Comparison of ENCODE assay signal across 15 cellular contexts in genomic region chr9:123678878-123679329, GRCh38.
DNase-seq lines count a peak whose midpoint lies in the region; ATAC-seq and TF ChIP-seq lines count a peak whose summit lies in the region.
"Had no signal": no experiment of that assay in that cellular context is flagged by ENCODE, and none has a peak within 500 bp of the region (broad histone marks: within the 10 kb centered on the region; RNA-seq: fewer than 3 reads in every experiment).

No MANE protein-coding gene starts in this region.

- H3F3A ChIP-seq in SU-DHL-6 (ENCODE audit: insufficient read depth): peaks cover 8% of the 10 kb centered on the region; the same call in 1 of the 2 replicates

- peak overlapping the region; percentile 3 for H3K4me3 ChIP-seq in SU-DHL-6 (ENCODE audit: insufficient read depth, low read length, poor library complexity, severe bottlenecking)
- H3K4me3 ChIP-seq: mucosa of descending colon, right atrium auricular region had no signal

- H3K4me3 Mint-ChIP-seq in memory B cell: peak overlapping the region; percentile 68
- H3K4me3 Mint-ChIP-seq: activated naive CD4-positive, alpha-beta T cell treated with anti-CD3 and anti-CD28 coated beads, Interleukin-2, amount 50 U/mL, for 24 hours; dendritic cell treated with granulocyte-macrophage colony-stimulating factor and Interleukin-4, amounts not matched to agents 40 ng/mL and 50 ng/mL, for 4 days had no signal

- peak; percentile 20 for DNase-seq in AG08396 (ENCODE audit: low spot score)
- peak; percentile 57 for DNase-seq in HCEC 1CT
- no peak for DNase-seq in memory B cell (ENCODE audit: low spot score in 2 of 2)
- DNase-seq in NCI-H2171 (lab: John Stamatoyannopoulos, UW): no peak
- no peak for DNase-seq in activated CD8-positive, alpha-beta memory T cell treated with anti-CD3 and anti-CD28 coated beads, Interleukin-2, amount 50 U/mL, for 4 hours
- no peak for DNase-seq in cerebellar nuclear complex (lab: John Stamatoyannopoulos, UW)
- DNase-seq: GF-D8; stimulated activated CD4-positive, alpha-beta T cell treated with anti-CD3 and anti-CD28 coated beads, Interleukin-4, amount 100 ng/mL, for 4 hours; stimulated activated naive CD4-positive, alpha-beta T cell treated with Interleukin-2 at 50 U/mL for 16 hours had no signal

- H3K27ac Mint-ChIP-seq in memory B cell: peak overlapping the region; percentile 83
- H3K27ac Mint-ChIP-seq: activated naive CD4-positive, alpha-beta T cell treated with anti-CD3 and anti-CD28 coated beads, Interleukin-2, amount 50 U/mL, for 24 hours had no signal

- H4K20me1 ChIP-seq in SU-DHL-6 (ENCODE audit: low read depth, low read length): no peaks in the 10 kb centered on the region

- H3K9me2 ChIP-seq in SU-DHL-6 (replicated peaks; ENCODE audit: insufficient read depth, low read length): no peaks in the 10 kb centered on the region

- H3K36me3 Mint-ChIP-seq in memory B cell: peaks cover 11% of the 10 kb centered on the region

- H3K36me3 ChIP-seq in SU-DHL-6 (ENCODE audit: low read length): no peaks in the 10 kb centered on the region
- H3K36me3 ChIP-seq: right atrium auricular region had no signal

- no peaks in the 10 kb centered on the region for H3K27me3 Mint-ChIP-seq in memory B cell
- H3K27me3 Mint-ChIP-seq: activated naive CD4-positive, alpha-beta T cell treated with anti-CD3 and anti-CD28 coated beads, Interleukin-2, amount 50 U/mL, for 24 hours; dendritic cell treated with granulocyte-macrophage colony-stimulating factor and Interleukin-4, amounts not matched to agents 40 ng/mL and 50 ng/mL, for 4 days had no signal

- no peaks in the 10 kb centered on the region for H3K9me3 ChIP-seq in SU-DHL-6 (ENCODE audit: insufficient read depth, low read length)
- H3K9me3 ChIP-seq: mucosa of descending colon, right atrium auricular region had no signal

- H3K9ac ChIP-seq in SU-DHL-6 (ENCODE audit: low read length): peak overlapping the region; percentile 24

- peak; percentile 15 for ATAC-seq in memory B cell (ENCODE audit: low read depth)
- ATAC-seq in GM18517 (IDR thresholded peaks at IDR 0.05; ENCODE audit: unreplicated experiment): no peak

- H2AFZ ChIP-seq in SU-DHL-6 (ENCODE audit: low read depth, low read length, severe bottlenecking): peak overlapping the region; percentile 8

- H3K9me3 Mint-ChIP-seq in memory B cell: peaks cover 7% of the 10 kb centered on the region

- H3K4me1 Mint-ChIP-seq in memory B cell: peaks cover 38% of the 10 kb centered on the region

- peak overlapping the region; percentile 71 for H3K27ac ChIP-seq in SU-DHL-6 (ENCODE audit: low read depth, low read length)
- H3K27ac ChIP-seq: right atrium auricular region had no signal

- H3K4me2 ChIP-seq in SU-DHL-6 (ENCODE audit: low read depth, low read length, poor library complexity, severe bottlenecking): peak overlapping the region; percentile 49

- H3K27me3 ChIP-seq in SU-DHL-6 (ENCODE audit: low read length): no peaks in the 10 kb centered on the region
- H3K27me3 ChIP-seq: right atrium auricular region had no signal

- no peaks in the 10 kb centered on the region for H3K79me2 ChIP-seq in SU-DHL-6 (ENCODE audit: insufficient read depth, low read length)

- TF ChIP-seq CTCF in SU-DHL-6 (IDR thresholded peaks at IDR 0.05; ENCODE audit: insufficient read depth, low read length, poor library complexity, severe bottlenecking): no peak

Comparison
In these comparisons a context has a peak if more than half of its experiments do, and no peak if none do; other contexts are left out.
1. DNase-seq: peak in AG08396 (single experiment) and HCEC 1CT (single experiment); none in memory B cell (0 of 2), NCI-H2171 (single experiment), activated CD8-positive, alpha-beta memory T cell treated with anti-CD3 and anti-CD28 coated beads, Interleukin-2, amount 50 U/mL, for 4 hours (single experiment) and cerebellar nuclear complex (0 of 2).